26 cellular contexts compared by ENCODE assay signal in the genomic region with DNA sequence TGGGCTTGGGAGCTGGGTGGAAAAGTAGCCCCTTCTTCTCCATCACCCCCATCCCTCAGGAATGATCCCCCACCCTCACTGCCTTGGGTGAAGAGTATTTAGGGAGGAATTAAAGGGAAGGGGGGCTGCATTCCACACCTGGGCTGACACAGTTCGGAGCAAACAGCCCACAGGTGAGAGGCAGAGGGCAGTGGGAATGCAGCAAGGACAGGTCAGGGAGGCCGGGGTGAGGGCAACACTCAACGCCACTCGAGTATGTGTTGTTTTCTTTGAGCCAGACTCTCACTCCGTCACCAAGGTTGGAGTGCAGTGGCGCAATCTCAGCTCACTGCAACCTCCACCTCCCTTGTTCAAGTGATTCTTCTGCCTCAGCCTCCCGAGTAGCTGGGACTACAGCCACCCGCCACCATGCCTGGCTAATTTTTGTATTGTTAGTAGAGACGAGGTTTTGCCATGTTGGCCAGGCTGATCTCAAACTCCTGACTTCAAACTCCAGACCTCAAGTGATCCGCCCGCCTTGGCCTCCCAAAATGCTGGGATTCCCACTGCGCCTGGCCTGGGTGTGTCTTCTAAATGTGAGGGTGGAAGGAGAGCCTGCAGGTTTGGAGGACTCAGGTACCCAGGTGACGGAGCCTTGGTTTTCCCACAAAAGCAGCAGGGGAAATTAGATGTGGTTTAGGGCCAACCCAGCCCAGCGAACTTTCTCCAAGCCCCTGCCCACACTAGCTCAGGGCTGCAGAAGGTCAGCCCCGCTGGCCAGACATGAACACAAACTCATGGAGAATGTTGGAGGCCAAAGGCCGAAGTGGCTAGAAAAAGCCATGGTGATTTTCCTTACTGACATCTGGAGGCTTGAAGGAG. TPM values are rescaled to one million over a fixed set of nuclear protein-coding genes. Genes with fewer than 3 reads are reported as not detected.
DNase-seq lines count a peak whose midpoint lies in the region; ATAC-seq and TF ChIP-seq lines count a peak whose summit lies in the region.
"Had no signal": no experiment of that assay in that cellular context is flagged by ENCODE, and none has a peak within 500 bp of the region (broad histone marks: within the 10 kb centered on the region; RNA-seq: fewer than 3 reads in every experiment).

No MANE protein-coding gene starts in this region.

- H3K4me3 Mint-ChIP-seq in mesothelial cell of epicardium, result no peak overlapping the region
- H3K4me3 Mint-ChIP-seq: activated CD4-positive, alpha-beta T cell treated with anti-CD3 and anti-CD28 coated beads, Interleukin-2, amount 10 ng/mL, durations not matched to agents 24 days and 14 days; activated naive CD4-positive, alpha-beta T cell treated with anti-CD3 and anti-CD28 coated beads for 36 hours; activated T-cell treated with anti-CD3 and anti-CD28 coated beads, Interleukin-2, amount 50 U/mL, for 72 hours; CD4-positive, CD25-positive, alpha-beta regulatory T cell; memory B cell; naive B cell; stimulated activated effector memory CD8-positive, alpha-beta T cell treated with anti-CD3 and anti-CD28 coated beads, Interleukin-12 subunit alpha, Interleukin-12 subunit beta, amount 100 ng/mL, for 72 hours had no signal

- no peaks in the 10 kb centered on the region for H3K9me3 ChIP-seq in upper lobe of right lung
- H3K9me3 ChIP-seq: Peyer's patch had no signal

- POLR2A ChIA-PET in RWPE1 (lab: Yijun Ruan, JAX; ENCODE audit: low non-redundant PET), result interaction anchor here (0.7 to 2.5 kb wide), 2 partner anchors 21 to 22 kb away, joined by 5 to 13 read pairs; a partner anchor contains a TSS

- H3K9me3 Mint-ChIP-seq in mesothelial cell of epicardium, result no peaks in the 10 kb centered on the region
- H3K9me3 Mint-ChIP-seq: activated CD4-positive, alpha-beta T cell treated with anti-CD3 and anti-CD28 coated beads, Interleukin-2, amount 10 ng/mL, durations not matched to agents 24 days and 14 days; activated naive CD4-positive, alpha-beta T cell treated with anti-CD3 and anti-CD28 coated beads for 36 hours; activated T-cell treated with anti-CD3 and anti-CD28 coated beads, Interleukin-2, amount 50 U/mL, for 72 hours; CD4-positive, CD25-positive, alpha-beta regulatory T cell; memory B cell; naive B cell; stimulated activated effector memory CD8-positive, alpha-beta T cell treated with anti-CD3 and anti-CD28 coated beads, Interleukin-12 subunit alpha, Interleukin-12 subunit beta, amount 100 ng/mL, for 72 hours had no signal

- TF ChIP-seq CTCF in RWPE1 (conservative IDR thresholded peaks at IDR 0.05; ENCODE audit: low read depth), result no peak
- TF ChIP-seq CTCF in mesothelial cell of epicardium (IDR thresholded peaks at IDR 0.05; ENCODE audit: unreplicated experiment), result no peak
- no peak for TF ChIP-seq CTCF in upper lobe of right lung (IDR thresholded peaks at IDR 0.05)

- intact Hi-C loops in upper lobe of right lung (cut with DNase I), result no loop called here

- ATAC-seq in upper lobe of right lung (peak; percentile 81), GM18870 (IDR thresholded peaks at IDR 0.05; ENCODE audit: unreplicated experiment) (no peak)
- ATAC-seq: activated T-cell treated with anti-CD3 and anti-CD28 coated beads, Interleukin-2, amount 50 U/mL, for 72 hours had no signal

- DNase-seq in RWPE1 (ENCODE audit: low spot score) (no peak), ecto neural progenitor cell (ENCODE audit: low spot score) (peak; percentile 39), mesothelial cell of epicardium (ENCODE audit: low spot score in 2 of 2, unreplicated experiment in 2 of 2) (no peak), upper lobe of right lung (peak; percentile 91), AG08396 (ENCODE audit: low spot score) (no peak), SHP77 treated with DMSO at 0.1 percent for 48 hours (lab: John Stamatoyannopoulos, UW) (no peak)
- DNase-seq: activated CD4-positive, alpha-beta T cell treated with anti-CD3 and anti-CD28 coated beads, Interleukin-2, amount 10 ng/mL, durations not matched to agents 24 days and 14 days; activated naive CD4-positive, alpha-beta T cell treated with anti-CD3 and anti-CD28 coated beads for 36 hours; activated T-cell treated with anti-CD3 and anti-CD28 coated beads, Interleukin-2, amount 50 U/mL, for 72 hours; CD4-positive, CD25-positive, alpha-beta regulatory T cell; DMS 273 treated with DMSO at 0.1 percent for 48 hours; Karpas-422; naive B cell; NCI-H1694; NCI-H2171; NCI-H526; occipital lobe; T-helper 2 cell had no signal

- no peaks in the 10 kb centered on the region for H3K27me3 ChIP-seq in upper lobe of right lung
- H3K27me3 ChIP-seq: cardiac muscle cell, Peyer's patch had no signal

- no peak overlapping the region for H3K4me3 ChIP-seq in upper lobe of right lung
- H3K4me3 ChIP-seq: cardiac muscle cell, Peyer's patch had no signal

- H3K27me3 Mint-ChIP-seq in mesothelial cell of epicardium (ENCODE audit: low read depth), result no peaks in the 10 kb centered on the region

- peak overlapping the region; percentile 94 for H3K27ac ChIP-seq in RWPE1
- peak overlapping the region; percentile 80 for H3K27ac ChIP-seq in upper lobe of right lung
- H3K27ac ChIP-seq: cardiac muscle cell, Peyer's patch had no signal

- no peaks in the 10 kb centered on the region for H3K36me3 Mint-ChIP-seq in mesothelial cell of epicardium
- H3K36me3 Mint-ChIP-seq: CD4-positive, CD25-positive, alpha-beta regulatory T cell; memory B cell; naive B cell; stimulated activated effector memory CD8-positive, alpha-beta T cell treated with anti-CD3 and anti-CD28 coated beads, Interleukin-12 subunit alpha, Interleukin-12 subunit beta, amount 100 ng/mL, for 72 hours had no signal

- H3K4me1 Mint-ChIP-seq in mesothelial cell of epicardium, result peaks cover 52% of the 10 kb centered on the region
- H3K4me1 Mint-ChIP-seq: activated CD4-positive, alpha-beta T cell treated with anti-CD3 and anti-CD28 coated beads, Interleukin-2, amount 10 ng/mL, durations not matched to agents 24 days and 14 days; CD4-positive, CD25-positive, alpha-beta regulatory T cell; memory B cell; naive B cell; stimulated activated effector memory CD8-positive, alpha-beta T cell treated with anti-CD3 and anti-CD28 coated beads, Interleukin-12 subunit alpha, Interleukin-12 subunit beta, amount 100 ng/mL, for 72 hours had no signal

- H3K4me1 ChIP-seq in upper lobe of right lung, result peaks cover 45% of the 10 kb centered on the region

- CTCF ChIA-PET in RWPE1 (lab: Yijun Ruan, JAX), result interaction anchor here (0.8 to 1.3 kb wide), 2 partner anchors 53 to 464 kb away, joined by 3 read pairs; no protein-coding TSS in a partner anchor

- H3K27ac Mint-ChIP-seq in mesothelial cell of epicardium, result peak overlapping the region; percentile 85
- H3K27ac Mint-ChIP-seq: activated CD4-positive, alpha-beta T cell treated with anti-CD3 and anti-CD28 coated beads, Interleukin-2, amount 10 ng/mL, durations not matched to agents 24 days and 14 days; activated naive CD4-positive, alpha-beta T cell treated with anti-CD3 and anti-CD28 coated beads for 36 hours; activated T-cell treated with anti-CD3 and anti-CD28 coated beads, Interleukin-2, amount 50 U/mL, for 72 hours; CD4-positive, CD25-positive, alpha-beta regulatory T cell; memory B cell; naive B cell; stimulated activated effector memory CD8-positive, alpha-beta T cell treated with anti-CD3 and anti-CD28 coated beads, Interleukin-12 subunit alpha, Interleukin-12 subunit beta, amount 100 ng/mL, for 72 hours had no signal

- no peaks in the 10 kb centered on the region for H3K36me3 ChIP-seq in upper lobe of right lung
- H3K36me3 ChIP-seq: cardiac muscle cell, Peyer's patch had no signal

RNA-seq across cellular contexts. Expression of a gene that starts 21.2 kb away (rescaled TPM):
- 133 to 149 TPM (median 143 TPM) in 3 replicates for total RNA-seq in mesothelial cell of epicardium
- 212 TPM for total RNA-seq in upper lobe of right lung

RNA-seq across cellular contexts. Expression of a gene that starts 39.7 kb away (rescaled TPM):
- total RNA-seq in mesothelial cell of epicardium (5.2 to 7.7 TPM (median 6.6 TPM) in 3 replicates), upper lobe of right lung (0.69 TPM)
- total RNA-seq: activated naive CD4-positive, alpha-beta T cell treated with anti-CD3 and anti-CD28 coated beads for 36 hours; CD4-positive, CD25-positive, alpha-beta regulatory T cell; dermis microvascular lymphatic vessel endothelial cell; endothelial cell of umbilical vein; occipital lobe; Peyer's patch; renal cortical epithelial cell had no signal

Comparison
In these comparisons a context has a peak if more than half of its experiments do, and no peak if none do; other contexts are left out.
1. DNase-seq: peak in ecto neural progenitor cell (single experiment) and upper lobe of right lung (single experiment); none in RWPE1 (single experiment), mesothelial cell of epicardium (0 of 2), AG08396 (single experiment) and SHP77 treated with DMSO at 0.1 percent for 48 hours (single experiment).